14 cellular contexts compared by ENCODE assay signal in genomic region chr2:88950010-88950409, GRCh38.
DNase-seq lines count a peak whose midpoint lies in the region; ATAC-seq, FAIRE-seq and TF ChIP-seq lines count a peak whose summit lies in the region.
"Had no signal": no experiment of that assay in that cellular context is flagged by ENCODE, and none has a peak within 500 bp of the region (broad histone marks: within the 10 kb centered on the region; RNA-seq: fewer than 3 reads in every experiment).

No MANE protein-coding gene starts in this region.

- H3K27ac ChIP-seq in spleen = no peak overlapping the region
- H3K27ac ChIP-seq: BLaER1, upper lobe of left lung had no signal

- H3K79me2 ChIP-seq in Loucy (ENCODE audit: insufficient read depth, low read length) = no peaks in the 10 kb centered on the region

- DNase-seq in NOMO-1 treated with DMSO at 0.1 percent for 48 hours (lab: John Stamatoyannopoulos, UW; ENCODE audit: unreplicated experiment) = peak; percentile 2
- no peak for DNase-seq in NOMO-1 treated with dmso at 0.1 percent for 144 hours (lab: John Stamatoyannopoulos, UW; ENCODE audit: unreplicated experiment)
- peak; percentile 8 for DNase-seq in bronchial epithelial cell (ENCODE audit: low read depth)
- DNase-seq in naive B cell = peak; percentile 19
- DNase-seq in spleen = no peak
- no peak for DNase-seq in activated CD4-positive, alpha-beta T cell treated with anti-CD3 and anti-CD28 coated beads, Interleukin-2, amount 10 ng/mL, durations not matched to agents 24 days and 14 days
- DNase-seq: effector CD8-positive, alpha-beta T cell; kidney glomerular epithelial cell; NCI-H1092; upper lobe of left lung had no signal

- H3K36me3 Mint-ChIP-seq in naive B cell = no peaks in the 10 kb centered on the region
- no peaks in the 10 kb centered on the region for H3K36me3 Mint-ChIP-seq in activated CD4-positive, alpha-beta T cell treated with anti-CD3 and anti-CD28 coated beads, Interleukin-2, amount 10 ng/mL, durations not matched to agents 24 days and 14 days (ENCODE audit: low read depth)
- H3K36me3 Mint-ChIP-seq: activated naive CD8-positive, alpha-beta T cell had no signal

- intact Hi-C loops in spleen (cut with DNase I; ENCODE audit: low total_unique reads) = no loop called here
- intact Hi-C loops in activated CD4-positive, alpha-beta T cell treated with anti-CD3 and anti-CD28 coated beads, Interleukin-2, amount 10 ng/mL, durations not matched to agents 24 days and 14 days (cut with micrococcal nuclease) = no loop called here

- ATAC-seq in naive B cell (ENCODE audit: low read depth in 2 of 2) (no peak), GM21515 (IDR thresholded peaks at IDR 0.05; ENCODE audit: unreplicated experiment) (no peak)

- H3F3A ChIP-seq in Loucy (ENCODE audit: low read depth) = no peaks in the 10 kb centered on the region

- no peak for TF ChIP-seq POLR2A in spleen (IDR thresholded peaks at IDR 0.05)

- H3K4me3 ChIP-seq in Loucy (ENCODE audit: low read length, poor library complexity, severe bottlenecking) (no peak overlapping the region), bronchial epithelial cell (ENCODE audit: low read depth, low read length) (no peak overlapping the region), spleen (no peak overlapping the region)
- H3K4me3 ChIP-seq: BLaER1, upper lobe of left lung had no signal

- H3K36me3 ChIP-seq in Loucy (ENCODE audit: insufficient read depth, low read length) (no peaks in the 10 kb centered on the region), bronchial epithelial cell (ENCODE audit: control insufficient read depth, insufficient read depth, low read length) (no peaks in the 10 kb centered on the region), spleen (no peaks in the 10 kb centered on the region)
- H3K36me3 ChIP-seq: BLaER1, upper lobe of left lung had no signal

- peaks cover 0 to 9% (median 0%) of the 10 kb centered on the region in 3 donors for H3K27me3 Mint-ChIP-seq in naive B cell
- H3K27me3 Mint-ChIP-seq in activated CD4-positive, alpha-beta T cell treated with anti-CD3 and anti-CD28 coated beads, Interleukin-2, amount 10 ng/mL, durations not matched to agents 24 days and 14 days = peaks cover 7% of the 10 kb centered on the region

- H3K9me3 Mint-ChIP-seq in naive B cell = no peaks in the 10 kb centered on the region
- H3K9me3 Mint-ChIP-seq in activated CD4-positive, alpha-beta T cell treated with anti-CD3 and anti-CD28 coated beads, Interleukin-2, amount 10 ng/mL, durations not matched to agents 24 days and 14 days = no peaks in the 10 kb centered on the region

- H3K27ac Mint-ChIP-seq in naive B cell = no peak overlapping the region
- H3K27ac Mint-ChIP-seq in activated CD4-positive, alpha-beta T cell treated with anti-CD3 and anti-CD28 coated beads, Interleukin-2, amount 10 ng/mL, durations not matched to agents 24 days and 14 days = no peak overlapping the region
- H3K27ac Mint-ChIP-seq: activated naive CD8-positive, alpha-beta T cell had no signal

- peaks cover 0 to 9% (median 4%) of the 10 kb centered on the region in 3 donors for H3K4me1 Mint-ChIP-seq in naive B cell
- H3K4me1 Mint-ChIP-seq in activated CD4-positive, alpha-beta T cell treated with anti-CD3 and anti-CD28 coated beads, Interleukin-2, amount 10 ng/mL, durations not matched to agents 24 days and 14 days = no peaks in the 10 kb centered on the region

- H3K9ac ChIP-seq in Loucy (ENCODE audit: low read depth, low read length, poor library complexity, severe bottlenecking) = no peak overlapping the region
- H3K9ac ChIP-seq: BLaER1 had no signal

- H3K27me3 ChIP-seq in Loucy (ENCODE audit: insufficient read depth, low read length, poor library complexity, severe bottlenecking) = no peaks in the 10 kb centered on the region
- H3K27me3 ChIP-seq in bronchial epithelial cell (ENCODE audit: control insufficient read depth, insufficient read depth, low read length) = no peaks in the 10 kb centered on the region
- H3K27me3 ChIP-seq in spleen (replicated peaks in 1 of 7) = peaks cover 0 to 3% (median 0%) of the 10 kb centered on the region in 7 donors
- H3K27me3 ChIP-seq: BLaER1, upper lobe of left lung had no signal

- TF ChIP-seq CTCF in Loucy (conservative IDR thresholded peaks at IDR 0.05; ENCODE audit: low read length) (peak; percentile 76), bronchial epithelial cell (IDR thresholded peaks at IDR 0.05; ENCODE audit: insufficient read depth, low read length, severe bottlenecking) (peak; percentile 22), spleen (IDR thresholded peaks at IDR 0.05 in 8 of 11, conservative IDR thresholded peaks at IDR 0.05 in 3 of 11) (peak in 4 of 11 experiments; percentile 10 to 34 (median 23))

- WGBS in spleen, 5 donors = 66 to 84% (median 76%) methylated on average over 2 of the region's 2 CpGs

- peak overlapping the region in 3 of 8 donors; percentile 48 to 66 (median 57) for H3K4me3 Mint-ChIP-seq in naive B cell
- no peak overlapping the region for H3K4me3 Mint-ChIP-seq in activated CD4-positive, alpha-beta T cell treated with anti-CD3 and anti-CD28 coated beads, Interleukin-2, amount 10 ng/mL, durations not matched to agents 24 days and 14 days
- H3K4me3 Mint-ChIP-seq: activated naive CD8-positive, alpha-beta T cell had no signal

- no peaks in the 10 kb centered on the region for H3K9me2 ChIP-seq in Loucy (replicated peaks; ENCODE audit: low read depth, low read length)

- no peak for FAIRE-seq in bronchial epithelial cell (lab: Jason Lieb, UNC)

- no peak overlapping the region for H3K4me2 ChIP-seq in Loucy (ENCODE audit: low read depth, low read length, poor library complexity, severe bottlenecking)
- H3K4me2 ChIP-seq: BLaER1 had no signal

- H3K4me1 ChIP-seq in Loucy (ENCODE audit: insufficient read depth, low read length, poor library complexity, severe bottlenecking) = no peaks in the 10 kb centered on the region
- no peaks in the 10 kb centered on the region for H3K4me1 ChIP-seq in spleen
- H3K4me1 ChIP-seq: upper lobe of left lung had no signal

- no peaks in the 10 kb centered on the region for H3K9me3 ChIP-seq in Loucy (ENCODE audit: insufficient read depth, low read depth, low read length)
- no peaks in the 10 kb centered on the region for H3K9me3 ChIP-seq in spleen
- H3K9me3 ChIP-seq: BLaER1, upper lobe of left lung had no signal

- no peak overlapping the region for H2AFZ ChIP-seq in Loucy (ENCODE audit: low read length)

- H4K20me1 ChIP-seq in Loucy (ENCODE audit: insufficient read depth, low read length, poor library complexity, severe bottlenecking) = no peaks in the 10 kb centered on the region
- H4K20me1 ChIP-seq: BLaER1 had no signal

Comparison
In these comparisons a context has a peak if more than half of its experiments do, and no peak if none do; other contexts are left out.
1. DNase-seq: peak in NOMO-1 treated with DMSO at 0.1 percent for 48 hours (single experiment), bronchial epithelial cell (single experiment) and naive B cell (single experiment); none in NOMO-1 treated with dmso at 0.1 percent for 144 hours (single experiment), spleen (single experiment) and activated CD4-positive, alpha-beta T cell treated with anti-CD3 and anti-CD28 coated beads, Interleukin-2, amount 10 ng/mL, durations not matched to agents 24 days and 14 days (single experiment).